25 cellular contexts compared by ENCODE assay signal in genomic region chr1:82534996-82535395, GRCh38.
"Had no signal": no experiment of that assay in that cellular context is flagged by ENCODE, and none has a peak within 500 bp of the region (broad histone marks: within the 10 kb centered on the region; RNA-seq: fewer than 3 reads in every experiment).

No MANE protein-coding gene starts in this region.

- H3K27ac Mint-ChIP-seq: memory B cell; mesothelial cell of epicardium; natural killer cell; neural progenitor cell; stimulated activated memory B cell treated with anti-CD40 and anti-IgM and Interleukin-4, amounts not matched to agents 10 μg/mL and 1 μg/mL and 100 μg/mL, for 72 hours; stimulated activated naive CD8-positive, alpha-beta T cell treated with anti-CD3 and anti-CD28 coated beads, Interleukin-15, amount 100 ng/mL, for 72 hours had no signal

- FAIRE-seq: endometrium had no signal

- DNase-seq: effector memory CD4-positive, alpha-beta T cell; head of caudate nucleus; lower lobe of right lung; natural killer cell; nucleus accumbens; ovary; right cardiac atrium; spleen; stimulated activated CD4-positive, alpha-beta T cell treated with anti-CD3 and anti-CD28 coated beads, Interleukin-15, amount 100 ng/mL, for 24 hours; stimulated activated CD4-positive, alpha-beta T cell treated with anti-CD3 and anti-CD28 coated beads, Interleukin-1b, Interleukin-23, amount 100 ng/mL, for 48 hours; stimulated activated CD4-positive, alpha-beta T cell treated with anti-CD3 and anti-CD28 coated beads, Interleukin-4, amount 100 ng/mL, for 24 hours; stimulated activated naive CD8-positive, alpha-beta T cell treated with anti-CD3 and anti-CD28 coated beads, Interleukin-15, amount 100 ng/mL, for 72 hours; testis; upper lobe of right lung had no signal

- H3K27me3 ChIP-seq: esophagus muscularis mucosa, gastroesophageal sphincter, hepatocyte, left lung, neural progenitor cell, ovary, spleen, testis, tibial nerve, upper lobe of right lung had no signal

- H3K9me3 ChIP-seq: gastroesophageal sphincter, lower lobe of right lung, ovary, testis, upper lobe of right lung had no signal

- H3K27ac ChIP-seq: esophagus muscularis mucosa, gastroesophageal sphincter, hepatocyte, left lung, lower lobe of right lung, neural progenitor cell, ovary, spleen, testis, tibial nerve, upper lobe of right lung had no signal

- H3K27me3 Mint-ChIP-seq: central memory CD8-positive, alpha-beta T cell; memory B cell; stimulated activated memory B cell treated with anti-CD40 and anti-IgM and Interleukin-4, amounts not matched to agents 10 μg/mL and 1 μg/mL and 100 μg/mL, for 72 hours; stimulated activated naive CD8-positive, alpha-beta T cell treated with anti-CD3 and anti-CD28 coated beads, Interleukin-15, amount 100 ng/mL, for 72 hours had no signal

- H3K36me3 ChIP-seq: esophagus muscularis mucosa, gastroesophageal sphincter, left lung, lower lobe of right lung, neural progenitor cell, ovary, spleen, tibial nerve, upper lobe of right lung had no signal

- H3K4me1 Mint-ChIP-seq: central memory CD8-positive, alpha-beta T cell; memory B cell; natural killer cell; neural progenitor cell; stimulated activated memory B cell treated with anti-CD40 and anti-IgM and Interleukin-4, amounts not matched to agents 10 μg/mL and 1 μg/mL and 100 μg/mL, for 72 hours; stimulated activated naive CD8-positive, alpha-beta T cell treated with anti-CD3 and anti-CD28 coated beads, Interleukin-15, amount 100 ng/mL, for 72 hours had no signal

- ATAC-seq: gastroesophageal sphincter; left lung; lower lobe of right lung; natural killer cell; right cardiac atrium; stimulated activated memory B cell treated with anti-CD40 and anti-IgM and Interleukin-4, amounts not matched to agents 10 μg/mL and 1 μg/mL and 100 μg/mL, for 72 hours; stimulated activated naive CD8-positive, alpha-beta T cell treated with anti-CD3 and anti-CD28 coated beads, Interleukin-15, amount 100 ng/mL, for 72 hours; upper lobe of right lung had no signal

- H3K4me1 ChIP-seq: esophagus muscularis mucosa, gastroesophageal sphincter, left lung, lower lobe of right lung, neural progenitor cell, spleen, testis, upper lobe of right lung had no signal

- H3K4me3 ChIP-seq: esophagus muscularis mucosa, gastroesophageal sphincter, hepatocyte, left lung, lower lobe of right lung, neural progenitor cell, ovary, spleen, testis, tibial nerve, upper lobe of right lung had no signal

- H3K4me3 Mint-ChIP-seq: central memory CD8-positive, alpha-beta T cell; memory B cell; mesothelial cell of epicardium; natural killer cell; neural progenitor cell; stimulated activated memory B cell treated with anti-CD40 and anti-IgM and Interleukin-4, amounts not matched to agents 10 μg/mL and 1 μg/mL and 100 μg/mL, for 72 hours; stimulated activated naive CD8-positive, alpha-beta T cell treated with anti-CD3 and anti-CD28 coated beads, Interleukin-15, amount 100 ng/mL, for 72 hours had no signal

- H3K36me3 Mint-ChIP-seq: memory B cell; mesothelial cell of epicardium; natural killer cell; stimulated activated memory B cell treated with anti-CD40 and anti-IgM and Interleukin-4, amounts not matched to agents 10 μg/mL and 1 μg/mL and 100 μg/mL, for 72 hours had no signal
